6 cellular contexts compared by ENCODE assay signal in genomic region chr18:48663096-48663930, GRCh38.
"Had no signal": no experiment of that assay in that cellular context is flagged by ENCODE, and none has a peak within 500 bp of the region (broad histone marks: within the 10 kb centered on the region; RNA-seq: fewer than 3 reads in every experiment).

No MANE protein-coding gene starts in this region.

- H3K4me3 ChIP-seq: transverse colon had no signal

- H3K27me3 ChIP-seq: transverse colon had no signal

- H3K27ac Mint-ChIP-seq: activated B cell treated with CpG ODN at 0.5 μM for 24 hours; activated CD4-positive, alpha-beta T cell treated with anti-CD3 and anti-CD28 coated beads, Interleukin-2, amount 10 ng/mL, durations not matched to agents 24 days and 14 days; activated T-helper 17 cell treated with anti-CD3 and anti-CD28 coated beads, Interleukin-2, amount 50 U/mL, for 72 hours; stimulated activated memory B cell treated with anti-CD40 and anti-IgM and Interleukin-4, amounts not matched to agents 10 μg/mL and 1 μg/mL and 100 μg/mL, for 72 hours; T-helper 1 cell treated with Interleukin-12 subunit alpha and Interleukin-12 subunit beta and Interleukin-4 antibody, amounts not matched to agents 30 μg/mL and 1 μg/mL, for 36 hours had no signal

- H3K9me3 ChIP-seq: transverse colon had no signal

- H3K9me3 Mint-ChIP-seq: activated CD4-positive, alpha-beta T cell treated with anti-CD3 and anti-CD28 coated beads, Interleukin-2, amount 10 ng/mL, durations not matched to agents 24 days and 14 days; activated T-helper 17 cell treated with anti-CD3 and anti-CD28 coated beads, Interleukin-2, amount 50 U/mL, for 72 hours had no signal

- H3K4me3 Mint-ChIP-seq: activated B cell treated with CpG ODN at 0.5 μM for 24 hours; activated CD4-positive, alpha-beta T cell treated with anti-CD3 and anti-CD28 coated beads, Interleukin-2, amount 10 ng/mL, durations not matched to agents 24 days and 14 days; activated T-helper 17 cell treated with anti-CD3 and anti-CD28 coated beads, Interleukin-2, amount 50 U/mL, for 72 hours; stimulated activated memory B cell treated with anti-CD40 and anti-IgM and Interleukin-4, amounts not matched to agents 10 μg/mL and 1 μg/mL and 100 μg/mL, for 72 hours; T-helper 1 cell treated with Interleukin-12 subunit alpha and Interleukin-12 subunit beta and Interleukin-4 antibody, amounts not matched to agents 30 μg/mL and 1 μg/mL, for 36 hours had no signal

- ATAC-seq: stimulated activated memory B cell treated with anti-CD40 and anti-IgM and Interleukin-4, amounts not matched to agents 10 μg/mL and 1 μg/mL and 100 μg/mL, for 72 hours had no signal

- H3K27me3 Mint-ChIP-seq: activated B cell treated with CpG ODN at 0.5 μM for 24 hours; activated T-helper 17 cell treated with anti-CD3 and anti-CD28 coated beads, Interleukin-2, amount 50 U/mL, for 72 hours; stimulated activated memory B cell treated with anti-CD40 and anti-IgM and Interleukin-4, amounts not matched to agents 10 μg/mL and 1 μg/mL and 100 μg/mL, for 72 hours had no signal

- H3K4me1 Mint-ChIP-seq: activated CD4-positive, alpha-beta T cell treated with anti-CD3 and anti-CD28 coated beads, Interleukin-2, amount 10 ng/mL, durations not matched to agents 24 days and 14 days; activated T-helper 17 cell treated with anti-CD3 and anti-CD28 coated beads, Interleukin-2, amount 50 U/mL, for 72 hours had no signal

- H3K27ac ChIP-seq: transverse colon had no signal
